In genomic region chr6:26184492-26184891, GRCh38 we compare ENCODE assay signal across 10 cellular contexts.
DNase-seq lines count a peak whose midpoint lies in the region; ATAC-seq and TF ChIP-seq lines count a peak whose summit lies in the region.
"Had no signal": no experiment of that assay in that cellular context is flagged by ENCODE, and none has a peak within 500 bp of the region (broad histone marks: within the 10 kb centered on the region; RNA-seq: fewer than 3 reads in every experiment).

No MANE protein-coding gene starts in this region.

- peaks cover 7 to 34% (median 20%) of the 10 kb centered on the region in 11 experiments; a peak in 19 of 22 replicates for H3K9me3 ChIP-seq in BLaER1 treated with 17β-estradiol and CSF1 and Interleukin-3, amounts not matched to agents 10 nM and 100 nM (replicated peaks in 1 of 11)
- no peaks in the 10 kb centered on the region for H3K9me3 ChIP-seq in MG63
- no peaks in the 10 kb centered on the region for H3K9me3 ChIP-seq in neural progenitor cell (ENCODE audit: low read depth)

- H3K9me3 Mint-ChIP-seq in effector memory CD8-positive, alpha-beta T cell = no peaks in the 10 kb centered on the region
- no peaks in the 10 kb centered on the region for H3K9me3 Mint-ChIP-seq in neural progenitor cell

- H3K27ac ChIP-seq in BLaER1 treated with 17β-estradiol and CSF1 and Interleukin-3, amounts not matched to agents 10 nM and 100 nM = no peak overlapping the region
- H3K27ac ChIP-seq in neural progenitor cell = peak overlapping the region; percentile 7

- peak overlapping the region in 7 of 10 experiments; percentile 44 to 67 (median 56); a peak in 14 of 20 replicates for H3K4me3 ChIP-seq in BLaER1 treated with 17β-estradiol and CSF1 and Interleukin-3, amounts not matched to agents 10 nM and 100 nM
- H3K4me3 ChIP-seq in MG63 = peak overlapping the region; percentile 42
- peak overlapping the region; percentile 63 for H3K4me3 ChIP-seq in neural progenitor cell

- H2AFZ ChIP-seq in neural progenitor cell (replicated peaks) = no peak overlapping the region

- peaks cover 0 to 38% (median 0%) of the 10 kb centered on the region in 11 experiments; a peak in 3 of 22 replicates for H4K20me1 ChIP-seq in BLaER1 treated with 17β-estradiol and CSF1 and Interleukin-3, amounts not matched to agents 10 nM and 100 nM
- no peaks in the 10 kb centered on the region for H4K20me1 ChIP-seq in neural progenitor cell (ENCODE audit: low read depth)

- peaks cover 30% of the 10 kb centered on the region for H3K36me3 Mint-ChIP-seq in effector memory CD8-positive, alpha-beta T cell (ENCODE audit: insufficient read depth)
- H3K36me3 Mint-ChIP-seq in neural progenitor cell = no peaks in the 10 kb centered on the region

- ATAC-seq in effector memory CD8-positive, alpha-beta T cell (replicated peaks) = no peak
- no peak for ATAC-seq in GM21528 (IDR thresholded peaks at IDR 0.05; ENCODE audit: low FRiP score, unreplicated experiment)
- ATAC-seq: HCT116 had no signal

- TF ChIP-seq CTCF in neural progenitor cell (IDR thresholded peaks at IDR 0.05) = no peak

- peaks cover 27 to 40% of the 10 kb centered on the region in 2 donors for H3K4me1 Mint-ChIP-seq in effector memory CD8-positive, alpha-beta T cell (ENCODE audit: low read depth in 2 of 2)
- H3K4me1 Mint-ChIP-seq in neural progenitor cell = peaks cover 47% of the 10 kb centered on the region

- H3K79me2 ChIP-seq in neural progenitor cell (ENCODE audit: low read depth) = no peaks in the 10 kb centered on the region

- peaks cover 41 to 59% (median 53%) of the 10 kb centered on the region in 11 experiments for H3K27me3 ChIP-seq in BLaER1 treated with 17β-estradiol and CSF1 and Interleukin-3, amounts not matched to agents 10 nM and 100 nM
- H3K27me3 ChIP-seq in MG63 = no peaks in the 10 kb centered on the region
- H3K27me3 ChIP-seq in neural progenitor cell = no peaks in the 10 kb centered on the region

- DNase-seq in MG63 (no peak), neural progenitor cell (ENCODE audit: low spot score) (no peak), NAMALWA (ENCODE audit: low spot score) (no peak), hypothalamus (lab: John Stamatoyannopoulos, UW) (no peak), NCI-H146 treated with DMSO at 0.1 percent for 48 hours (lab: John Stamatoyannopoulos, UW; ENCODE audit: unreplicated experiment) (no peak)
- no peak for DNase-seq in effector memory CD8-positive, alpha-beta T cell
- DNase-seq: cerebellar nuclear complex had no signal

- H3K4me2 ChIP-seq in BLaER1 treated with 17β-estradiol and CSF1 and Interleukin-3, amounts not matched to agents 10 nM and 100 nM = peak overlapping the region; percentile 57 to 82 (median 73); a peak in 18 of 22 replicates
- H3K4me2 ChIP-seq in neural progenitor cell = peak overlapping the region; percentile 84

- no peaks in the 10 kb centered on the region for H3K27me3 Mint-ChIP-seq in effector memory CD8-positive, alpha-beta T cell
- peaks cover 4% of the 10 kb centered on the region for H3K27me3 Mint-ChIP-seq in neural progenitor cell (ENCODE audit: insufficient read depth, low read depth)

- H3K36me3 ChIP-seq in BLaER1 treated with 17β-estradiol and CSF1 and Interleukin-3, amounts not matched to agents 10 nM and 100 nM = no peaks in the 10 kb centered on the region
- H3K36me3 ChIP-seq in MG63 (no peaks in the 10 kb centered on the region), neural progenitor cell (no peaks in the 10 kb centered on the region)

- peaks cover 11 to 24% (median 22%) of the 10 kb centered on the region in 10 experiments; a peak in 19 of 20 replicates for H3K4me1 ChIP-seq in BLaER1 treated with 17β-estradiol and CSF1 and Interleukin-3, amounts not matched to agents 10 nM and 100 nM
- peaks cover 37% of the 10 kb centered on the region for H3K4me1 ChIP-seq in neural progenitor cell

- peak overlapping the region; percentile 86 to 90 for H3K4me3 Mint-ChIP-seq in effector memory CD8-positive, alpha-beta T cell
- H3K4me3 Mint-ChIP-seq in neural progenitor cell = peak overlapping the region; percentile 94

- peaks cover 57% of the 10 kb centered on the region for H3F3A ChIP-seq in neural progenitor cell (ENCODE audit: low read depth)

- H3K9ac ChIP-seq in BLaER1 treated with 17β-estradiol and CSF1 and Interleukin-3, amounts not matched to agents 10 nM and 100 nM = peak overlapping the region in 3 of 11 experiments; percentile 6 to 57 (median 27); a peak in 2 of 22 replicates
- H3K9ac ChIP-seq in neural progenitor cell = no peak overlapping the region

- H3K27ac Mint-ChIP-seq in effector memory CD8-positive, alpha-beta T cell = peak overlapping the region; percentile 81 to 92
- peak overlapping the region; percentile 97 for H3K27ac Mint-ChIP-seq in neural progenitor cell
